ENCODE assay signal across 34 cellular contexts in genomic region chr3:41441568-41441967, GRCh38.
"Had no signal": no experiment of that assay in that cellular context is flagged by ENCODE, and none has a peak within 500 bp of the region (broad histone marks: within the 10 kb centered on the region; RNA-seq: fewer than 3 reads in every experiment).

No MANE protein-coding gene starts in this region.

- H3K36me3 ChIP-seq: adrenal gland, brain microvascular endothelial cell, breast epithelium had no signal

- H3K9me3 Mint-ChIP-seq: activated CD4-positive, alpha-beta T cell treated with anti-CD3 and anti-CD28 coated beads, Interleukin-2, amount 10 ng/mL, durations not matched to agents 24 days and 14 days; activated naive CD4-positive, alpha-beta T cell treated with anti-CD3 and anti-CD28 coated beads, Interleukin-2, amount 10 ng/mL, durations not matched to agents 7 days and 5 days; activated T-helper 1 cell treated with anti-CD3 and anti-CD28 coated beads, Interleukin-12 subunit alpha, Interleukin-12 subunit beta, Interleukin-2, Interleukin-4 antibody, amounts not matched to agents 30 ng/mL and 10 ng/mL and 1 ng/mL, durations not matched to agents 14 hours and 24 hours and 36 hours; T-helper 1 cell treated with Interleukin-12 subunit alpha and Interleukin-12 subunit beta and Interleukin-4 antibody, amounts not matched to agents 30 μg/mL and 1 μg/mL, for 36 hours; T-helper 2 cell treated with Interferon-gamma antibody and Interleukin-4, amounts not matched to agents 5 μg/mL and 100 μg/mL, for 36 hours had no signal

- H3K4me1 ChIP-seq: adrenal gland, body of pancreas, breast epithelium had no signal

- H3K4me1 Mint-ChIP-seq: activated B cell treated with CpG ODN at 0.5 μM for 24 hours; activated CD4-positive, alpha-beta T cell treated with anti-CD3 and anti-CD28 coated beads, Interleukin-2, amount 10 ng/mL, durations not matched to agents 24 days and 14 days; activated naive CD4-positive, alpha-beta T cell treated with anti-CD3 and anti-CD28 coated beads, Interleukin-2, amount 10 ng/mL, durations not matched to agents 7 days and 5 days; activated naive CD4-positive, alpha-beta T cell treated with anti-CD3 and anti-CD28 coated beads, Interleukin-2, amount 50 U/mL, for 24 hours; activated T-helper 17 cell treated with anti-CD3 and anti-CD28 coated beads, Interleukin-2, amount 50 U/mL, for 72 hours had no signal

- H3K27me3 ChIP-seq: adrenal gland, body of pancreas, brain microvascular endothelial cell, breast epithelium had no signal

- H3K4me3 ChIP-seq: adrenal gland, body of pancreas, breast epithelium had no signal

- DNase-seq: activated B cell treated with CpG ODN at 0.5 μM for 24 hours; activated CD4-positive, alpha-beta memory T cell treated with anti-CD3 and anti-CD28 coated beads for 36 hours; activated CD4-positive, alpha-beta T cell treated with anti-CD3 and anti-CD28 coated beads for 4 hours; activated CD4-positive, alpha-beta T cell treated with anti-CD3 and anti-CD28 coated beads, Interleukin-2, amount 10 ng/mL, durations not matched to agents 24 days and 14 days; activated CD4-positive, alpha-beta T cell treated with anti-CD3 and anti-CD28 coated beads, Interleukin-2, amount 50 U/mL, for 1 hour; activated CD4-positive, alpha-beta T cell treated with anti-CD3 and anti-CD28 coated beads, Interleukin-2, amount 50 U/mL, for 4 hours; activated CD4-positive, CD25-positive, alpha-beta regulatory T cell treated with anti-CD3 and anti-CD28 coated beads, Interleukin-2, amount 50 U/mL, for 72 hours; activated CD8-positive, alpha-beta memory T cell treated with anti-CD3 and anti-CD28 coated beads, Interleukin-2, amount 50 U/mL, for 4 hours; activated CD8-positive, alpha-beta T cell treated with anti-CD3 and anti-CD28 coated beads for 36 hours; activated effector memory CD4-positive, alpha-beta T cell treated with Interleukin-2 at 50 U/mL for 16 hours; activated gamma-delta T cell; activated naive CD4-positive, alpha-beta T cell treated with anti-CD3 and anti-CD28 coated beads, Interleukin-2, amount 10 ng/mL, durations not matched to agents 7 days and 5 days; activated naive CD4-positive, alpha-beta T cell treated with Interleukin-2 at 50 U/mL for 16 hours; activated naive CD8-positive, alpha-beta T cell treated with anti-CD3 and anti-CD28 coated beads for 36 hours; activated T-cell treated with anti-CD3 and anti-CD28 coated beads for 4 hours; activated T-cell treated with anti-CD3 and anti-CD28 coated beads, Interleukin-2, amount 50 U/mL, for 1 hour; activated T-cell treated with anti-CD3 and anti-CD28 coated beads, Interleukin-2, amount 50 U/mL, for 4 hours; activated T-cell treated with anti-CD3 and anti-CD28 coated beads, Interleukin-2, amount 50 U/mL, for 72 hours; adrenal gland; amniotic stem cell; aorta; body of pancreas; brain microvascular endothelial cell; central memory CD4-positive, alpha-beta T cell; T-helper 1 cell; T-helper 2 cell; T-helper 9 cell had no signal

- H3K9me3 ChIP-seq: adrenal gland, body of pancreas had no signal

- H3K27ac ChIP-seq: adrenal gland, body of pancreas, brain microvascular endothelial cell, breast epithelium, VCaP had no signal

- ATAC-seq: activated CD8-positive, alpha-beta T cell treated with anti-CD3 and anti-CD28 coated beads for 36 hours; activated T-cell treated with anti-CD3 and anti-CD28 coated beads, Interleukin-2, amount 50 U/mL, for 4 hours; activated T-cell treated with anti-CD3 and anti-CD28 coated beads, Interleukin-2, amount 50 U/mL, for 72 hours; activated T-helper 17 cell treated with anti-CD3 and anti-CD28 coated beads, Interleukin-2, amount 50 U/mL, for 72 hours; body of pancreas had no signal

- H3K4me3 Mint-ChIP-seq: activated B cell treated with CpG ODN at 0.5 μM for 24 hours; activated CD4-positive, alpha-beta memory T cell treated with anti-CD3 and anti-CD28 coated beads for 36 hours; activated CD4-positive, alpha-beta T cell treated with anti-CD3 and anti-CD28 coated beads, Interleukin-2, amount 10 ng/mL, durations not matched to agents 24 days and 14 days; activated CD8-positive, alpha-beta T cell treated with anti-CD3 and anti-CD28 coated beads for 36 hours; activated naive CD4-positive, alpha-beta T cell treated with anti-CD3 and anti-CD28 coated beads, Interleukin-2, amount 10 ng/mL, durations not matched to agents 7 days and 5 days; activated naive CD4-positive, alpha-beta T cell treated with anti-CD3 and anti-CD28 coated beads, Interleukin-2, amount 50 U/mL, for 24 hours; activated naive CD8-positive, alpha-beta T cell treated with anti-CD3 and anti-CD28 coated beads for 36 hours; activated T-cell treated with anti-CD3 and anti-CD28 coated beads, Interleukin-2, amount 50 U/mL, for 4 hours; activated T-cell treated with anti-CD3 and anti-CD28 coated beads, Interleukin-2, amount 50 U/mL, for 72 hours; activated T-helper 1 cell treated with anti-CD3 and anti-CD28 coated beads, Interleukin-12 subunit alpha, Interleukin-12 subunit beta, Interleukin-2, Interleukin-4 antibody, amounts not matched to agents 30 ng/mL and 10 ng/mL and 1 ng/mL, durations not matched to agents 14 hours and 24 hours and 36 hours; activated T-helper 17 cell treated with anti-CD3 and anti-CD28 coated beads, Interleukin-2, amount 50 U/mL, for 72 hours; T-helper 1 cell treated with Interleukin-12 subunit alpha and Interleukin-12 subunit beta and Interleukin-4 antibody, amounts not matched to agents 30 μg/mL and 1 μg/mL, for 36 hours; T-helper 2 cell treated with Interferon-gamma antibody and Interleukin-4, amounts not matched to agents 5 μg/mL and 100 μg/mL, for 36 hours had no signal

- H3K36me3 Mint-ChIP-seq: activated naive CD4-positive, alpha-beta T cell treated with anti-CD3 and anti-CD28 coated beads, Interleukin-2, amount 10 ng/mL, durations not matched to agents 7 days and 5 days had no signal

- H3K27me3 Mint-ChIP-seq: activated B cell treated with CpG ODN at 0.5 μM for 24 hours; activated CD4-positive, alpha-beta memory T cell treated with anti-CD3 and anti-CD28 coated beads for 36 hours; activated CD4-positive, alpha-beta T cell treated with anti-CD3 and anti-CD28 coated beads, Interleukin-2, amount 10 ng/mL, durations not matched to agents 24 days and 14 days; activated CD8-positive, alpha-beta T cell treated with anti-CD3 and anti-CD28 coated beads for 36 hours; activated naive CD4-positive, alpha-beta T cell treated with anti-CD3 and anti-CD28 coated beads, Interleukin-2, amount 10 ng/mL, durations not matched to agents 7 days and 5 days; activated naive CD4-positive, alpha-beta T cell treated with anti-CD3 and anti-CD28 coated beads, Interleukin-2, amount 50 U/mL, for 24 hours; activated naive CD8-positive, alpha-beta T cell treated with anti-CD3 and anti-CD28 coated beads for 36 hours; activated T-helper 17 cell treated with anti-CD3 and anti-CD28 coated beads, Interleukin-2, amount 50 U/mL, for 72 hours had no signal

- H3K27ac Mint-ChIP-seq: activated B cell treated with CpG ODN at 0.5 μM for 24 hours; activated CD4-positive, alpha-beta memory T cell treated with anti-CD3 and anti-CD28 coated beads for 36 hours; activated CD4-positive, alpha-beta T cell treated with anti-CD3 and anti-CD28 coated beads, Interleukin-2, amount 10 ng/mL, durations not matched to agents 24 days and 14 days; activated CD8-positive, alpha-beta T cell treated with anti-CD3 and anti-CD28 coated beads for 36 hours; activated naive CD4-positive, alpha-beta T cell treated with anti-CD3 and anti-CD28 coated beads, Interleukin-2, amount 10 ng/mL, durations not matched to agents 7 days and 5 days; activated naive CD4-positive, alpha-beta T cell treated with anti-CD3 and anti-CD28 coated beads, Interleukin-2, amount 50 U/mL, for 24 hours; activated naive CD8-positive, alpha-beta T cell treated with anti-CD3 and anti-CD28 coated beads for 36 hours; activated T-cell treated with anti-CD3 and anti-CD28 coated beads, Interleukin-2, amount 50 U/mL, for 72 hours; activated T-helper 1 cell treated with anti-CD3 and anti-CD28 coated beads, Interleukin-12 subunit alpha, Interleukin-12 subunit beta, Interleukin-2, Interleukin-4 antibody, amounts not matched to agents 30 ng/mL and 10 ng/mL and 1 ng/mL, durations not matched to agents 14 hours and 24 hours and 36 hours; activated T-helper 17 cell treated with anti-CD3 and anti-CD28 coated beads, Interleukin-2, amount 50 U/mL, for 72 hours; T-helper 1 cell treated with Interleukin-12 subunit alpha and Interleukin-12 subunit beta and Interleukin-4 antibody, amounts not matched to agents 30 μg/mL and 1 μg/mL, for 36 hours; T-helper 2 cell treated with Interferon-gamma antibody and Interleukin-4, amounts not matched to agents 5 μg/mL and 100 μg/mL, for 36 hours had no signal
